ENCODE assay signal across 24 cellular contexts in the genomic region with DNA sequence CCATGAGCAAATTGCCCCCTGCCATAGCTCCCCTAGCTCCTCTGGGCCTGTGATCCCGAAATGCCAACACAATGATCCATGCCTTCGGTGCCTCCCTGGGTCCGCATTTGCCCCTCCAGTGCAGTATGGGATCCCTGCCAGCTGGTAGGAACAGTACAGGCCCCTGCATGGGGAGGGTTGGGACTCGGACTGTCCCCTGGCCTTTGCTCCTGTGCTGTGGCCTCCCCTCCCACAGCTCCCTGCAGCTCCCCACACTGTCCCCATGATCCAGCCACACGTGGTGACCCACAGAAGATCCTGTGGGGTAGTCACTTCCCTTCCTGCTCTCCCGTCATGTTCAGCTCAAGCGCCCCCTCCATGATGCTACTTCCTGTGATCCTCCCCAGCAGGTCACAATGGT.
DNase-seq lines count a peak whose midpoint lies in the region; ATAC-seq, FAIRE-seq and TF ChIP-seq lines count a peak whose summit lies in the region.
"Had no signal": no experiment of that assay in that cellular context is flagged by ENCODE, and none has a peak within 500 bp of the region (broad histone marks: within the 10 kb centered on the region; RNA-seq: fewer than 3 reads in every experiment).

No MANE protein-coding gene starts in this region.

- no peaks in the 10 kb centered on the region for H3K4me1 Mint-ChIP-seq in stimulated activated naive CD8-positive, alpha-beta T cell treated with anti-CD3 and anti-CD28 coated beads, Interleukin-15, amount 100 ng/mL, for 72 hours
- H3K4me1 Mint-ChIP-seq in natural killer cell: peaks cover 0 to 10% of the 10 kb centered on the region in 2 donors
- H3K4me1 Mint-ChIP-seq: CD8-positive, alpha-beta memory T cell; naive thymus-derived CD4-positive, alpha-beta T cell had no signal

- intact Hi-C loops in natural killer cell (cut with micrococcal nuclease): no loop called here

- H3K36me3 Mint-ChIP-seq in natural killer cell: no peaks in the 10 kb centered on the region
- H3K36me3 Mint-ChIP-seq: CD8-positive, alpha-beta memory T cell; naive thymus-derived CD4-positive, alpha-beta T cell had no signal

- no peaks in the 10 kb centered on the region for H3K27me3 Mint-ChIP-seq in stimulated activated naive CD8-positive, alpha-beta T cell treated with anti-CD3 and anti-CD28 coated beads, Interleukin-15, amount 100 ng/mL, for 72 hours
- peaks cover 0 to 12% of the 10 kb centered on the region in 2 donors for H3K27me3 Mint-ChIP-seq in natural killer cell (ENCODE audit: low read depth in 2 of 2)

- H3K9me3 Mint-ChIP-seq in stimulated activated naive CD8-positive, alpha-beta T cell treated with anti-CD3 and anti-CD28 coated beads, Interleukin-15, amount 100 ng/mL, for 72 hours: no peaks in the 10 kb centered on the region
- no peaks in the 10 kb centered on the region for H3K9me3 Mint-ChIP-seq in natural killer cell
- H3K9me3 Mint-ChIP-seq: CD8-positive, alpha-beta memory T cell; dendritic cell treated with granulocyte-macrophage colony-stimulating factor and Interleukin-4, amounts not matched to agents 40 ng/mL and 50 ng/mL, for 4 days; naive thymus-derived CD4-positive, alpha-beta T cell had no signal

- H3K4me3 Mint-ChIP-seq in stimulated activated naive CD8-positive, alpha-beta T cell treated with anti-CD3 and anti-CD28 coated beads, Interleukin-15, amount 100 ng/mL, for 72 hours: no peak overlapping the region
- no peak overlapping the region for H3K4me3 Mint-ChIP-seq in natural killer cell
- H3K4me3 Mint-ChIP-seq: CD8-positive, alpha-beta memory T cell; dendritic cell treated with granulocyte-macrophage colony-stimulating factor and Interleukin-4, amounts not matched to agents 40 ng/mL and 50 ng/mL, for 4 days; naive thymus-derived CD4-positive, alpha-beta T cell had no signal

- DNase-seq in stimulated activated naive CD8-positive, alpha-beta T cell treated with anti-CD3 and anti-CD28 coated beads, Interleukin-15, amount 100 ng/mL, for 72 hours: no peak
- no peak for DNase-seq in stimulated activated naive CD8-positive, alpha-beta T cell treated with anti-CD3 and anti-CD28 coated beads, Interleukin-15, Interleukin-2, amounts not matched to agents 100 U/mL and 50 U/mL, for 24 hours
- DNase-seq in H54 (ENCODE audit: insufficient read length, low spot score): peak; percentile 1
- peak; percentile 14 for DNase-seq in natural killer cell
- DNase-seq in stimulated activated CD8-positive, alpha-beta memory T cell treated with anti-CD3 and anti-CD28 coated beads, Interleukin-4, amount 100 ng/mL, for 48 hours: no peak
- no peak for DNase-seq in NCI-H1417 treated with DMSO at 0.1 percent for 48 hours (lab: John Stamatoyannopoulos, UW)
- no peak for DNase-seq in globus pallidus (ENCODE audit: low spot score)
- DNase-seq: activated CD4-positive, alpha-beta T cell treated with anti-CD3 and anti-CD28 coated beads, Interleukin-2, amount 50 U/mL, for 1 hour; amygdala; CD8-positive, alpha-beta memory T cell; DMS53; GF-D8; mesendoderm; MM.1S; naive thymus-derived CD4-positive, alpha-beta T cell; NCI-H187; NCI-H69; RPMI8226; SK-N-SH; T-helper 2 cell; uterus had no signal

- FAIRE-seq in H54 (lab: Jason Lieb, UNC): no peak
- FAIRE-seq: GM12878, pancreas had no signal

- no peak for TF ChIP-seq POLR2A in H54 (IDR thresholded peaks at IDR 0.05; ENCODE audit: low read depth, low read length)

- no peak for TF ChIP-seq CTCF in natural killer cell (IDR thresholded peaks at IDR 0.05)

- peak; percentile 11 for ATAC-seq in stimulated activated naive CD8-positive, alpha-beta T cell treated with anti-CD3 and anti-CD28 coated beads, Interleukin-15, amount 100 ng/mL, for 72 hours
- ATAC-seq in stimulated activated naive CD8-positive, alpha-beta T cell treated with anti-CD3 and anti-CD28 coated beads, Interleukin-15, Interleukin-2, amounts not matched to agents 100 U/mL and 50 U/mL, for 24 hours: no peak
- ATAC-seq in natural killer cell: no peak
- ATAC-seq: GM12878; naive thymus-derived CD4-positive, alpha-beta T cell; pancreas had no signal

- peak overlapping the region in 1 of 2 donors; percentile 89 for H3K27ac Mint-ChIP-seq in stimulated activated naive CD8-positive, alpha-beta T cell treated with anti-CD3 and anti-CD28 coated beads, Interleukin-15, amount 100 ng/mL, for 72 hours
- H3K27ac Mint-ChIP-seq in natural killer cell: no peak overlapping the region
- H3K27ac Mint-ChIP-seq: dendritic cell treated with granulocyte-macrophage colony-stimulating factor and Interleukin-4, amounts not matched to agents 40 ng/mL and 50 ng/mL, for 4 days; naive thymus-derived CD4-positive, alpha-beta T cell had no signal

Comparison
In these comparisons a context has a peak if more than half of its experiments do, and no peak if none do; other contexts are left out.
1. DNase-seq: peak in H54 (single experiment) and natural killer cell (single experiment); none in stimulated activated naive CD8-positive, alpha-beta T cell treated with anti-CD3 and anti-CD28 coated beads, Interleukin-15, amount 100 ng/mL, for 72 hours (0 of 2), stimulated activated naive CD8-positive, alpha-beta T cell treated with anti-CD3 and anti-CD28 coated beads, Interleukin-15, Interleukin-2, amounts not matched to agents 100 U/mL and 50 U/mL, for 24 hours (single experiment), stimulated activated CD8-positive, alpha-beta memory T cell treated with anti-CD3 and anti-CD28 coated beads, Interleukin-4, amount 100 ng/mL, for 48 hours (single experiment), NCI-H1417 treated with DMSO at 0.1 percent for 48 hours (single experiment) and globus pallidus (single experiment).